ENCODE assay signal across 19 cellular contexts in the genomic region with DNA sequence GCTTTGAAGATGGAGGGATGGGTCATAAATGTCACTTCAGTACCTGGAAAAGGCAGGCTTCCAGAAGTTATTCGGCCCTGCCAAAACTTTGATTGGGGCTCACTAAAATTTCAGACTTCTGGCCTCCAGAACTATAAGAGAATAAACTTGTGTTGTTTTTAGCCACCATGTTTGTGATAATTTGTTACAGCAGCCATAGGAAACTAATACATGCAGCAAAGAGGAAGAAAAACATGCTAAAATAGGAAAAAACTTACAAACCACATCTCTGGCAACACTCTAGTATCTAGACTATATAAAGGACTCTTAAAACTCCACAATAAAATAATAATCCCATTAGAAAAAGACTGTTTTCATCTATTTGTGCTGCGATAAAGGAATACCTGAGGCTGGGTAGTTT. TPM values are rescaled to one million over a fixed set of nuclear protein-coding genes. Genes with fewer than 3 reads are reported as not detected.
DNase-seq lines count a peak whose midpoint lies in the region; ATAC-seq and TF ChIP-seq lines count a peak whose summit lies in the region.
"Had no signal": no experiment of that assay in that cellular context is flagged by ENCODE, and none has a peak within 500 bp of the region (broad histone marks: within the 10 kb centered on the region; RNA-seq: fewer than 3 reads in every experiment).

No MANE protein-coding gene starts in this region.

- intact Hi-C loops in activated CD4-positive, alpha-beta memory T cell treated with anti-CD3 and anti-CD28 coated beads for 36 hours (cut with micrococcal nuclease), result loop anchor here (1.0 to 10.0 kb wide), 3 partner anchors 9 to 306 kb away; a partner anchor contains a TSS
- intact Hi-C loops in natural killer cell (cut with micrococcal nuclease), result no loop called here
- intact Hi-C loops in activated T-helper 2 cell treated with anti-CD3 and anti-CD28 coated beads, Interferon-gamma antibody, Interleukin-2, Interleukin-4, amounts not matched to agents 10 μg/mL and 5 μg/mL and 100 μg/mL, durations not matched to agents 14 hours and 24 hours and 36 hours (cut with micrococcal nuclease), result loop anchor here (1.0 to 10.0 kb wide), 5 partner anchors 9 to 1044 kb away; a partner anchor contains a TSS

- no peak for TF ChIP-seq CTCF in natural killer cell (IDR thresholded peaks at IDR 0.05)

- CTCF ChIA-PET in activated CD4-positive, alpha-beta memory T cell treated with anti-CD3 and anti-CD28 coated beads, Interleukin-2, amount 10 ng/mL, durations not matched to agents 7 days and 5 days (lab: Charles Lee), result interaction anchor here (2.1 kb wide), 1 partner anchor 10 kb away, joined by 7 read pairs; a partner anchor contains a TSS
- CTCF ChIA-PET in activated CD4-positive, alpha-beta memory T cell treated with anti-CD3 and anti-CD28 coated beads for 36 hours (lab: Charles Lee), result no interaction called here

- no peaks in the 10 kb centered on the region for H3K27me3 ChIP-seq in MG63

- DNase-seq in activated CD4-positive, alpha-beta memory T cell treated with anti-CD3 and anti-CD28 coated beads, Interleukin-2, amount 10 ng/mL, durations not matched to agents 7 days and 5 days, result no peak
- no peak for DNase-seq in activated CD4-positive, alpha-beta memory T cell treated with anti-CD3 and anti-CD28 coated beads for 36 hours
- no peak for DNase-seq in natural killer cell treated with Interleukin-12 subunit alpha and Interleukin-12 subunit beta and Interleukin-15 and Interleukin-18, amount 100 ng/mL, for 72 hours (ENCODE audit: low spot score)
- DNase-seq in natural killer cell, result no peak
- DNase-seq in activated T-helper 2 cell treated with anti-CD3 and anti-CD28 coated beads, Interferon-gamma antibody, Interleukin-2, Interleukin-4, amounts not matched to agents 10 μg/mL and 5 μg/mL and 100 μg/mL, durations not matched to agents 14 hours and 24 hours and 36 hours (ENCODE audit: low spot score), result no peak
- no peak for DNase-seq in stimulated activated effector memory CD8-positive, alpha-beta T cell treated with anti-CD3 and anti-CD28 coated beads, Interleukin-12 subunit alpha, Interleukin-12 subunit beta, amount 100 ng/mL, for 72 hours (ENCODE audit: low spot score in 2 of 2)
- DNase-seq in NCI-H128 (lab: John Stamatoyannopoulos, UW; ENCODE audit: unreplicated experiment), result no peak
- DNase-seq in MG63, result no peak
- DNase-seq: CD4-positive, alpha-beta memory T cell; DND-41; KG1; NCI-H1092 treated with DMSO at 0.1 percent for 48 hours; NCI-H146; NCI-H2029 treated with DMSO at 0.1 percent for 48 hours; NCI-H226; NCI-H510A treated with DMSO at 0.1 percent for 48 hours; NCI-H748 treated with DMSO at 0.1 percent for 48 hours had no signal

- no peak for ATAC-seq in natural killer cell treated with Interleukin-12 subunit alpha and Interleukin-12 subunit beta and Interleukin-15 and Interleukin-18, amount 100 ng/mL, for 72 hours
- ATAC-seq in natural killer cell, result no peak
- no peak for ATAC-seq in stimulated activated effector memory CD8-positive, alpha-beta T cell treated with anti-CD3 and anti-CD28 coated beads, Interleukin-12 subunit alpha, Interleukin-12 subunit beta, amount 100 ng/mL, for 72 hours
- ATAC-seq: A549, GM12878 had no signal

- peaks cover 4% of the 10 kb centered on the region for H3K36me3 ChIP-seq in MG63

- peak overlapping the region; percentile 76 for H3K27ac Mint-ChIP-seq in activated CD4-positive, alpha-beta memory T cell treated with anti-CD3 and anti-CD28 coated beads, Interleukin-2, amount 10 ng/mL, durations not matched to agents 7 days and 5 days
- no peak overlapping the region for H3K27ac Mint-ChIP-seq in activated CD4-positive, alpha-beta memory T cell treated with anti-CD3 and anti-CD28 coated beads for 36 hours
- H3K27ac Mint-ChIP-seq in natural killer cell treated with Interleukin-12 subunit alpha and Interleukin-12 subunit beta and Interleukin-15 and Interleukin-18, amount 100 ng/mL, for 72 hours, result peak overlapping the region in 1 of 2 donors; percentile 5
- H3K27ac Mint-ChIP-seq in natural killer cell, result no peak overlapping the region
- H3K27ac Mint-ChIP-seq in activated T-helper 2 cell treated with anti-CD3 and anti-CD28 coated beads, Interferon-gamma antibody, Interleukin-2, Interleukin-4, amounts not matched to agents 10 μg/mL and 5 μg/mL and 100 μg/mL, durations not matched to agents 14 hours and 24 hours and 36 hours, result peak overlapping the region; percentile 92
- H3K27ac Mint-ChIP-seq in stimulated activated effector memory CD8-positive, alpha-beta T cell treated with anti-CD3 and anti-CD28 coated beads, Interleukin-12 subunit alpha, Interleukin-12 subunit beta, amount 100 ng/mL, for 72 hours, result peak overlapping the region; percentile 63
- H3K27ac Mint-ChIP-seq: CD4-positive, alpha-beta memory T cell had no signal

- peaks cover 56% of the 10 kb centered on the region for H3K36me3 Mint-ChIP-seq in activated CD4-positive, alpha-beta memory T cell treated with anti-CD3 and anti-CD28 coated beads, Interleukin-2, amount 10 ng/mL, durations not matched to agents 7 days and 5 days (ENCODE audit: low read depth)
- H3K36me3 Mint-ChIP-seq in activated CD4-positive, alpha-beta memory T cell treated with anti-CD3 and anti-CD28 coated beads for 36 hours, result peaks cover 45% of the 10 kb centered on the region
- peaks cover 15% of the 10 kb centered on the region for H3K36me3 Mint-ChIP-seq in natural killer cell treated with Interleukin-12 subunit alpha and Interleukin-12 subunit beta and Interleukin-15 and Interleukin-18, amount 100 ng/mL, for 72 hours
- no peaks in the 10 kb centered on the region for H3K36me3 Mint-ChIP-seq in natural killer cell
- H3K36me3 Mint-ChIP-seq in activated T-helper 2 cell treated with anti-CD3 and anti-CD28 coated beads, Interferon-gamma antibody, Interleukin-2, Interleukin-4, amounts not matched to agents 10 μg/mL and 5 μg/mL and 100 μg/mL, durations not matched to agents 14 hours and 24 hours and 36 hours (ENCODE audit: low read depth), result peaks cover 77% of the 10 kb centered on the region
- peaks cover 59% of the 10 kb centered on the region for H3K36me3 Mint-ChIP-seq in stimulated activated effector memory CD8-positive, alpha-beta T cell treated with anti-CD3 and anti-CD28 coated beads, Interleukin-12 subunit alpha, Interleukin-12 subunit beta, amount 100 ng/mL, for 72 hours

- H3K4me3 Mint-ChIP-seq in activated CD4-positive, alpha-beta memory T cell treated with anti-CD3 and anti-CD28 coated beads, Interleukin-2, amount 10 ng/mL, durations not matched to agents 7 days and 5 days, result no peak overlapping the region
- H3K4me3 Mint-ChIP-seq in activated CD4-positive, alpha-beta memory T cell treated with anti-CD3 and anti-CD28 coated beads for 36 hours, result no peak overlapping the region
- peak overlapping the region; percentile 1 for H3K4me3 Mint-ChIP-seq in natural killer cell treated with Interleukin-12 subunit alpha and Interleukin-12 subunit beta and Interleukin-15 and Interleukin-18, amount 100 ng/mL, for 72 hours
- H3K4me3 Mint-ChIP-seq in natural killer cell, result no peak overlapping the region
- H3K4me3 Mint-ChIP-seq in activated T-helper 2 cell treated with anti-CD3 and anti-CD28 coated beads, Interferon-gamma antibody, Interleukin-2, Interleukin-4, amounts not matched to agents 10 μg/mL and 5 μg/mL and 100 μg/mL, durations not matched to agents 14 hours and 24 hours and 36 hours (ENCODE audit: low read depth), result peak overlapping the region; percentile 15
- H3K4me3 Mint-ChIP-seq in stimulated activated effector memory CD8-positive, alpha-beta T cell treated with anti-CD3 and anti-CD28 coated beads, Interleukin-12 subunit alpha, Interleukin-12 subunit beta, amount 100 ng/mL, for 72 hours, result peak overlapping the region; percentile 28
- H3K4me3 Mint-ChIP-seq: CD4-positive, alpha-beta memory T cell had no signal

- H3K27me3 Mint-ChIP-seq in activated CD4-positive, alpha-beta memory T cell treated with anti-CD3 and anti-CD28 coated beads, Interleukin-2, amount 10 ng/mL, durations not matched to agents 7 days and 5 days, result no peaks in the 10 kb centered on the region
- no peaks in the 10 kb centered on the region for H3K27me3 Mint-ChIP-seq in activated CD4-positive, alpha-beta memory T cell treated with anti-CD3 and anti-CD28 coated beads for 36 hours
- no peaks in the 10 kb centered on the region for H3K27me3 Mint-ChIP-seq in natural killer cell treated with Interleukin-12 subunit alpha and Interleukin-12 subunit beta and Interleukin-15 and Interleukin-18, amount 100 ng/mL, for 72 hours
- H3K27me3 Mint-ChIP-seq in natural killer cell (ENCODE audit: low read depth in 2 of 2), result no peaks in the 10 kb centered on the region
- no peaks in the 10 kb centered on the region for H3K27me3 Mint-ChIP-seq in activated T-helper 2 cell treated with anti-CD3 and anti-CD28 coated beads, Interferon-gamma antibody, Interleukin-2, Interleukin-4, amounts not matched to agents 10 μg/mL and 5 μg/mL and 100 μg/mL, durations not matched to agents 14 hours and 24 hours and 36 hours (ENCODE audit: low read depth)
- H3K27me3 Mint-ChIP-seq: CD4-positive, alpha-beta memory T cell had no signal

- no peaks in the 10 kb centered on the region; the same call in 1 of the 2 replicates for H3K9me3 ChIP-seq in MG63
- H3K9me3 ChIP-seq: A549 had no signal

- no peaks in the 10 kb centered on the region for H3K9me3 Mint-ChIP-seq in activated CD4-positive, alpha-beta memory T cell treated with anti-CD3 and anti-CD28 coated beads, Interleukin-2, amount 10 ng/mL, durations not matched to agents 7 days and 5 days
- no peaks in the 10 kb centered on the region for H3K9me3 Mint-ChIP-seq in activated CD4-positive, alpha-beta memory T cell treated with anti-CD3 and anti-CD28 coated beads for 36 hours
- H3K9me3 Mint-ChIP-seq in natural killer cell treated with Interleukin-12 subunit alpha and Interleukin-12 subunit beta and Interleukin-15 and Interleukin-18, amount 100 ng/mL, for 72 hours, result no peaks in the 10 kb centered on the region
- no peaks in the 10 kb centered on the region for H3K9me3 Mint-ChIP-seq in natural killer cell
- peaks cover 11% of the 10 kb centered on the region for H3K9me3 Mint-ChIP-seq in activated T-helper 2 cell treated with anti-CD3 and anti-CD28 coated beads, Interferon-gamma antibody, Interleukin-2, Interleukin-4, amounts not matched to agents 10 μg/mL and 5 μg/mL and 100 μg/mL, durations not matched to agents 14 hours and 24 hours and 36 hours
- H3K9me3 Mint-ChIP-seq in stimulated activated effector memory CD8-positive, alpha-beta T cell treated with anti-CD3 and anti-CD28 coated beads, Interleukin-12 subunit alpha, Interleukin-12 subunit beta, amount 100 ng/mL, for 72 hours, result peaks cover 3% of the 10 kb centered on the region

- POLR2A ChIA-PET in activated CD4-positive, alpha-beta memory T cell treated with anti-CD3 and anti-CD28 coated beads, Interleukin-2, amount 10 ng/mL, durations not matched to agents 7 days and 5 days (lab: Charles Lee), result interaction anchor here (2.5 kb wide), 1 partner anchor 10 kb away, joined by 20 read pairs; a partner anchor contains a TSS
- POLR2A ChIA-PET in activated CD4-positive, alpha-beta memory T cell treated with anti-CD3 and anti-CD28 coated beads for 36 hours (lab: Charles Lee), result no interaction called here

- no peak overlapping the region for H3K4me3 ChIP-seq in MG63
- H3K4me3 ChIP-seq: A549, GM12878 had no signal

- H3K4me1 Mint-ChIP-seq in activated CD4-positive, alpha-beta memory T cell treated with anti-CD3 and anti-CD28 coated beads, Interleukin-2, amount 10 ng/mL, durations not matched to agents 7 days and 5 days, result peaks cover 28% of the 10 kb centered on the region
- H3K4me1 Mint-ChIP-seq in activated CD4-positive, alpha-beta memory T cell treated with anti-CD3 and anti-CD28 coated beads for 36 hours (ENCODE audit: low read depth), result peaks cover 38% of the 10 kb centered on the region
- H3K4me1 Mint-ChIP-seq in natural killer cell treated with Interleukin-12 subunit alpha and Interleukin-12 subunit beta and Interleukin-15 and Interleukin-18, amount 100 ng/mL, for 72 hours (ENCODE audit: low read depth in 2 of 2), result peaks cover 0 to 18% of the 10 kb centered on the region in 2 donors
- peaks cover 5 to 6% of the 10 kb centered on the region in 2 donors for H3K4me1 Mint-ChIP-seq in natural killer cell
- H3K4me1 Mint-ChIP-seq in activated T-helper 2 cell treated with anti-CD3 and anti-CD28 coated beads, Interferon-gamma antibody, Interleukin-2, Interleukin-4, amounts not matched to agents 10 μg/mL and 5 μg/mL and 100 μg/mL, durations not matched to agents 14 hours and 24 hours and 36 hours (ENCODE audit: low read depth), result peaks cover 53% of the 10 kb centered on the region
- H3K4me1 Mint-ChIP-seq in stimulated activated effector memory CD8-positive, alpha-beta T cell treated with anti-CD3 and anti-CD28 coated beads, Interleukin-12 subunit alpha, Interleukin-12 subunit beta, amount 100 ng/mL, for 72 hours, result peaks cover 29% of the 10 kb centered on the region

RNA-seq across cellular contexts. Expression of a gene that starts 9.5 kb away (rescaled TPM):
- 10 to 100 TPM; 19.4 to 20.1 TPM for total RNA-seq in activated CD4-positive, alpha-beta memory T cell treated with anti-CD3 and anti-CD28 coated beads, Interleukin-2, amount 10 ng/mL, durations not matched to agents 7 days and 5 days
- 10 to 100 TPM; 26.0 to 27.0 TPM for total RNA-seq in activated CD4-positive, alpha-beta memory T cell treated with anti-CD3 and anti-CD28 coated beads for 36 hours
- 10 to 100 TPM; 11.1 to 26.9 TPM for total RNA-seq in natural killer cell treated with Interleukin-12 subunit alpha and Interleukin-12 subunit beta and Interleukin-15 and Interleukin-18, amount 100 ng/mL, for 72 hours
- total RNA-seq in natural killer cell, result 10 to 100 TPM; 17.4 to 19.4 (median 19.1) TPM
- 35.7 and 37.6 TPM in 2 replicates for total RNA-seq in activated T-helper 2 cell treated with anti-CD3 and anti-CD28 coated beads, Interferon-gamma antibody, Interleukin-2, Interleukin-4, amounts not matched to agents 10 μg/mL and 5 μg/mL and 100 μg/mL, durations not matched to agents 14 hours and 24 hours and 36 hours
- total RNA-seq in MG63 (2014; rRNA removed; shearing (Covaris generic); ENCODE audit: low replicate concordance), result 2.6 and 3.0 TPM in 2 replicates

RNA-seq across cellular contexts. Expression of a gene that starts 9.6 kb away (rescaled TPM):
- total RNA-seq in activated CD4-positive, alpha-beta memory T cell treated with anti-CD3 and anti-CD28 coated beads, Interleukin-2, amount 10 ng/mL, durations not matched to agents 7 days and 5 days, result 10 to 100 TPM; 14.1 to 15.9 TPM
- total RNA-seq in activated CD4-positive, alpha-beta memory T cell treated with anti-CD3 and anti-CD28 coated beads for 36 hours, result 10 to 100 TPM; 19.7 to 21.1 TPM
- total RNA-seq in natural killer cell treated with Interleukin-12 subunit alpha and Interleukin-12 subunit beta and Interleukin-15 and Interleukin-18, amount 100 ng/mL, for 72 hours, result 10 to 100 TPM; 21.8 to 23.3 TPM
- 10 to 100 TPM; 10.2 to 16.0 (median 14.2) TPM for total RNA-seq in natural killer cell
- 21.4 and 23.6 TPM in 2 replicates for total RNA-seq in activated T-helper 2 cell treated with anti-CD3 and anti-CD28 coated beads, Interferon-gamma antibody, Interleukin-2, Interleukin-4, amounts not matched to agents 10 μg/mL and 5 μg/mL and 100 μg/mL, durations not matched to agents 14 hours and 24 hours and 36 hours
- 13.6 and 24.8 TPM in 2 replicates for total RNA-seq in MG63 (2014; rRNA removed; shearing (Covaris generic); ENCODE audit: low replicate concordance)

Comparison
In these comparisons a context has a peak if more than half of its experiments do, and no peak if none do; other contexts are left out.
1. H3K27ac Mint-ChIP-seq: peak in activated CD4-positive, alpha-beta memory T cell treated with anti-CD3 and anti-CD28 coated beads, Interleukin-2, amount 10 ng/mL, durations not matched to agents 7 days and 5 days (single experiment), activated T-helper 2 cell treated with anti-CD3 and anti-CD28 coated beads, Interferon-gamma antibody, Interleukin-2, Interleukin-4, amounts not matched to agents 10 μg/mL and 5 μg/mL and 100 μg/mL, durations not matched to agents 14 hours and 24 hours and 36 hours (single experiment) and stimulated activated effector memory CD8-positive, alpha-beta T cell treated with anti-CD3 and anti-CD28 coated beads, Interleukin-12 subunit alpha, Interleukin-12 subunit beta, amount 100 ng/mL, for 72 hours (single experiment); none in activated CD4-positive, alpha-beta memory T cell treated with anti-CD3 and anti-CD28 coated beads for 36 hours (single experiment) and natural killer cell (0 of 2).
2. H3K4me3 Mint-ChIP-seq: peak in natural killer cell treated with Interleukin-12 subunit alpha and Interleukin-12 subunit beta and Interleukin-15 and Interleukin-18, amount 100 ng/mL, for 72 hours (single experiment), activated T-helper 2 cell treated with anti-CD3 and anti-CD28 coated beads, Interferon-gamma antibody, Interleukin-2, Interleukin-4, amounts not matched to agents 10 μg/mL and 5 μg/mL and 100 μg/mL, durations not matched to agents 14 hours and 24 hours and 36 hours (single experiment) and stimulated activated effector memory CD8-positive, alpha-beta T cell treated with anti-CD3 and anti-CD28 coated beads, Interleukin-12 subunit alpha, Interleukin-12 subunit beta, amount 100 ng/mL, for 72 hours (single experiment); none in activated CD4-positive, alpha-beta memory T cell treated with anti-CD3 and anti-CD28 coated beads, Interleukin-2, amount 10 ng/mL, durations not matched to agents 7 days and 5 days (single experiment), activated CD4-positive, alpha-beta memory T cell treated with anti-CD3 and anti-CD28 coated beads for 36 hours (single experiment) and natural killer cell (single experiment).